In the genomic region with DNA sequence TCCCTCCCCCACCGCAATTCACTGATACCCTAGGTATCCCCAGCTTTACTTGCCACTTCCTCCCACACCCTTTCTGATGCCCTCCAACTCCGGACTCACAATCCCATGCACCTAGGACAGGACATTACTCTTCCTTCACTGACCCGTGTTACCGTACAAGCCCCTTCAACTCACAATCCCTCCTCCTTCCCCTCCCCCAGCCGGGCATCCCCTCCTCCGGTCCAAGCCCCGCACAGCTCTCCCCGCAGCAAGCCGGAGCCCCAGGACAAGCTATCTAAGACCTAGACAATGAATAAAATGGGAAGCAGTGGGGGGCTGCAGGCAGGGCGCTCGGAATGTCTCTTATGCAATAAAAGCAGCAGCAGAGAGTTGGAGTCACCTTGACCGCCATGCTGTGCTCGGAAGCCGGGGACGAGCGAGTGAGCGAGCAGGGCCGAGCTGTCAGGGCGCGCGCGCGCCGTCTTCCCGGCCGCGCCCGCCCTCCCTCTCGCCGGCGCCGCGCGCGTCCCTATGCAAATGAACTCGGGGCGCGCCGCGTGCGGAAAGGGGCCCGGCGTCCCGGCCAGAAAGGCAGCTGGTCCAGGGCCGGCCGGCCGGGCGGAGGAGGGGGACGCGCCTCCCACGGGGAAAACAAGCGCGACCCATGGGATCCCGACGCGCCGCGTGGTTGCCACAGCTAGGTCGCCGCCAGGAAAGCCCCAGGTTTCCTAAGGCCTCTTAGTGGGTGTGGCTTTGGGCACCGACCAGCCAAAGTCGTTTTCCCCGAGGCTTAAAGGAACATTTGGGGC, we compare ENCODE assay signal across 8 cellular contexts. TPM values are rescaled to one million over a fixed set of nuclear protein-coding genes. Genes with fewer than 3 reads are reported as not detected.
DNase-seq lines count a peak whose midpoint lies in the region; ATAC-seq, FAIRE-seq and TF ChIP-seq lines count a peak whose summit lies in the region.

TSS of gene SLC25A12 (minus strand) at position 421 of the 788 bp plus-strand sequence. CDS start at position 391, 30 bp downstream.

- H3K27ac ChIP-seq in left ventricle myocardium inferior (replicated peaks) (peak within 1 kb of the TSS; percentile 93), upper lobe of left lung (peak within 1 kb of the TSS; percentile 70 to 87 (median 71))

- intact Hi-C loops in left ventricle myocardium inferior (cut with micrococcal nuclease) = no loop called here

- peak within 1 kb of the TSS; percentile 99 for H3K4me3 Mint-ChIP-seq in T-helper 1 cell treated with Interleukin-12 subunit alpha and Interleukin-12 subunit beta and Interleukin-4 antibody, amounts not matched to agents 30 μg/mL and 1 μg/mL, for 36 hours
- peak within 1 kb of the TSS; percentile 92 for H3K4me3 Mint-ChIP-seq in progenitor cell of endocrine pancreas (ENCODE audit: low read depth)

- H3K27me3 ChIP-seq in left ventricle myocardium inferior (ENCODE audit: low read depth) (no peaks in the 10 kb centered on the region), upper lobe of left lung (no peaks in the 10 kb centered on the region)

- H3K4me1 ChIP-seq in left ventricle myocardium inferior = peaks cover 64% of the 10 kb centered on the region
- peaks cover 7 to 17% (median 13%) of the 10 kb centered on the region in 4 donors for H3K4me1 ChIP-seq in upper lobe of left lung

- H3K27me3 Mint-ChIP-seq in T-helper 1 cell treated with Interleukin-12 subunit alpha and Interleukin-12 subunit beta and Interleukin-4 antibody, amounts not matched to agents 30 μg/mL and 1 μg/mL, for 36 hours (ENCODE audit: low read depth) = no peaks in the 10 kb centered on the region
- peaks cover 47% of the 10 kb centered on the region for H3K27me3 Mint-ChIP-seq in progenitor cell of endocrine pancreas

- H3K9me3 ChIP-seq in left ventricle myocardium inferior (replicated peaks) (peaks cover 6% of the 10 kb centered on the region), upper lobe of left lung (peaks cover 0 to 5% (median 0%) of the 10 kb centered on the region in 4 donors)

- peak; percentile 91 for DNase-seq in GM12891 (ENCODE audit: insufficient read length, low spot score)
- peak; percentile 32 for DNase-seq in NCI-H128 (lab: John Stamatoyannopoulos, UW; ENCODE audit: unreplicated experiment)
- DNase-seq in amniotic epithelial cell (ENCODE audit: low read depth) = peak; percentile 75
- DNase-seq in left ventricle myocardium inferior = peak; percentile 88
- DNase-seq in progenitor cell of endocrine pancreas (ENCODE audit: low spot score, unreplicated experiment) = peak; percentile 57
- DNase-seq in upper lobe of left lung = peak; percentile 86 to 97

- no peak for TF ChIP-seq CTCF in left ventricle myocardium inferior (IDR thresholded peaks at IDR 0.05; ENCODE audit: borderline replicate concordance)
- no peak for TF ChIP-seq CTCF in progenitor cell of endocrine pancreas (IDR thresholded peaks at IDR 0.05; ENCODE audit: unreplicated experiment)
- peak in 1 of 6 experiments; percentile 12 for TF ChIP-seq CTCF in upper lobe of left lung (IDR thresholded peaks at IDR 0.05)

- peak within 1 kb of the TSS; percentile 96 for H3K27ac Mint-ChIP-seq in T-helper 1 cell treated with Interleukin-12 subunit alpha and Interleukin-12 subunit beta and Interleukin-4 antibody, amounts not matched to agents 30 μg/mL and 1 μg/mL, for 36 hours
- H3K27ac Mint-ChIP-seq in progenitor cell of endocrine pancreas = peak within 1 kb of the TSS; percentile 91

- H3K4me1 Mint-ChIP-seq in T-helper 1 cell treated with Interleukin-12 subunit alpha and Interleukin-12 subunit beta and Interleukin-4 antibody, amounts not matched to agents 30 μg/mL and 1 μg/mL, for 36 hours (ENCODE audit: low read depth) = peaks cover 38% of the 10 kb centered on the region
- H3K4me1 Mint-ChIP-seq in progenitor cell of endocrine pancreas (ENCODE audit: low read depth) = peaks cover 29% of the 10 kb centered on the region

- H3K36me3 Mint-ChIP-seq in T-helper 1 cell treated with Interleukin-12 subunit alpha and Interleukin-12 subunit beta and Interleukin-4 antibody, amounts not matched to agents 30 μg/mL and 1 μg/mL, for 36 hours (ENCODE audit: low read depth) = peaks cover 35% of the 10 kb centered on the region
- peaks cover 3% of the 10 kb centered on the region for H3K36me3 Mint-ChIP-seq in progenitor cell of endocrine pancreas (ENCODE audit: insufficient read depth)

- WGBS in upper lobe of left lung, 2 donors = 2% methylated on average over 12 to 20 of the region's 63 CpGs

- ATAC-seq in HG02678 (IDR thresholded peaks at IDR 0.05; ENCODE audit: unreplicated experiment) (peak; percentile 93), upper lobe of left lung (ENCODE audit: low FRiP score in 2 of 2) (peak; percentile 96 to 99)

- TF ChIP-seq POLR2A in GM12891 (IDR thresholded peaks at IDR 0.05; ENCODE audit: low read depth, low read length) (peak; percentile 81), upper lobe of left lung (IDR thresholded peaks at IDR 0.05) (peak in 3 of 4 donors; percentile 34 to 70 (median 45))

- H3K4me3 ChIP-seq in left ventricle myocardium inferior (peak within 1 kb of the TSS; percentile 96), upper lobe of left lung (peak within 1 kb of the TSS; percentile 64 to 83 (median 74))

- peak; percentile 97 for FAIRE-seq in GM12891 (lab: Jason Lieb, UNC)

- H3K36me3 ChIP-seq in left ventricle myocardium inferior = no peaks in the 10 kb centered on the region
- no peaks in the 10 kb centered on the region for H3K36me3 ChIP-seq in upper lobe of left lung

- no peak for TF ChIP-seq EP300 in upper lobe of left lung (IDR thresholded peaks at IDR 0.05)

- peaks cover 1% of the 10 kb centered on the region for H3K9me3 Mint-ChIP-seq in T-helper 1 cell treated with Interleukin-12 subunit alpha and Interleukin-12 subunit beta and Interleukin-4 antibody, amounts not matched to agents 30 μg/mL and 1 μg/mL, for 36 hours
- no peaks in the 10 kb centered on the region for H3K9me3 Mint-ChIP-seq in progenitor cell of endocrine pancreas (ENCODE audit: low read depth)

TF ChIP-seq in GM12891, 5 proteins besides CTCF, POLR2A, EP300 and RAD21:
- TF ChIP-seq TAF1 (IDR thresholded peaks at IDR 0.05; ENCODE audit: low read depth, low read length) (peak; percentile 80), PAX5 (IDR thresholded peaks at IDR 0.05; ENCODE audit: insufficient read depth, low read length, severe bottlenecking) (no peak), SPI1 (IDR thresholded peaks at IDR 0.05; ENCODE audit: low read depth, low read length) (peak; percentile 59; the same call in 1 of the 2 replicates), POU2F2 (IDR thresholded peaks at IDR 0.05; ENCODE audit: low read depth, low read length) (peak; percentile 96), POLR2AphosphoS5 (IDR thresholded peaks at IDR 0.05; ENCODE audit: low read depth, low read length) (peak; percentile 62; the same call in 1 of the 2 replicates)

RNA-seq across cellular contexts. Expression of gene SLC25A12, which starts in this region (rescaled TPM):
- polyA plus RNA-seq in GM12891 (2012; ENCODE audit: low read depth, missing spikeins) = 17.4 TPM
- total RNA-seq in left ventricle myocardium inferior (110 TPM), progenitor cell of endocrine pancreas (8.6 and 13.9 TPM in 2 replicates), upper lobe of left lung (10 to 100 TPM in 3 of 6 donors, 1 to 10 TPM in 3; 6.2 to 27.2 (median 11.3) TPM)

Comparison
In these comparisons a context has a peak if more than half of its experiments do, and no peak if none do; other contexts are left out.
1. Peak in every context shown above with its lines: DNase-seq, ATAC-seq, H3K4me3 ChIP-seq and H3K27ac ChIP-seq.
2. DNase-seq: peak in every context shown above with its lines; median percentile 92 in upper lobe of left lung; 91 in GM12891; 88 in left ventricle myocardium inferior; 75 in amniotic epithelial cell; 57 in progenitor cell of endocrine pancreas; 32 in NCI-H128.